20 cellular contexts compared by ENCODE assay signal in the genomic region with DNA sequence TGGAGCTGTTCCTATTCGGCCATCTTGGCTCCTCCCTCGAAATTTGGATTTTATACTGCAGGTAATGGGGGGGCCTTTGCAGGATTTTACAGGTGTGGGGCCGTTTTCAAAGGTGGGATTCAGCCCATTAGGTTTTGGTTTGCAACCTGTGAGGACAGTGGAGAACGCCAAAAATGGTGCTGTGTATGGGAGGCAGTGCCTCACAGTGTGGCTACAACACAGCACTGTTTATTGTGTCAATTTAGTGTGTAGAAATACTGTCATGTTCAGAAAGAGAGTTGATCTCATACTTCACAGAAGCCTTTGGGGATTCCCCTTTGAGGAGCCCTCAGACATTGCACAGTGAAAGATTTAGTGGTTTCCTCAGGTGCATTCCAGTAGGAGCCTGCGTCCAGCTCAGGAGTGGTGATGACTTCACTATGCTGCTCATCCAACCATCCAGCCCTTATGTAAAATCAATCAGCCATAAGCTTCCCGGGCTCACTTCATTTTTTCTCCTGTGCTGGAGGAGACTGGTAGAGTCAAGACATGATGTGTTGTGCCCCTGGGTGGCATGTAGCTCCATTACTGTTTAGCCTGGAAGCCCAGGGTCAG.
DNase-seq lines count a peak whose midpoint lies in the region; ATAC-seq and TF ChIP-seq lines count a peak whose summit lies in the region.
"Had no signal": no experiment of that assay in that cellular context is flagged by ENCODE, and none has a peak within 500 bp of the region (broad histone marks: within the 10 kb centered on the region; RNA-seq: fewer than 3 reads in every experiment).

No MANE protein-coding gene starts in this region.

- H3K79me2 ChIP-seq in mammary epithelial cell (ENCODE audit: insufficient read depth, low read length): no peaks in the 10 kb centered on the region

- no peak overlapping the region for H2AFZ ChIP-seq in mammary epithelial cell (ENCODE audit: low read depth, low read length)

- dilution Hi-C loops in mammary epithelial cell (cut with HindIII; ENCODE audit: low sequenced_read_pairs): no loop called here

- TF ChIP-seq CTCF in mammary epithelial cell (conservative IDR thresholded peaks at IDR 0.05 in 1 of 2, IDR thresholded peaks at IDR 0.05 in 1 of 2; ENCODE audit: extremely low read depth in 1 of 2, insufficient read depth in 1 of 2, low read depth in 1 of 2, low read length in 2 of 2) (no peak), MCF 10A (IDR thresholded peaks at IDR 0.05; ENCODE audit: unreplicated experiment) (no peak), type B pancreatic cell (conservative IDR thresholded peaks at IDR 0.05) (no peak), left ventricle myocardium inferior (IDR thresholded peaks at IDR 0.05; ENCODE audit: borderline replicate concordance) (no peak), heart left ventricle (IDR thresholded peaks at IDR 0.05) (no peak)

- no peaks in the 10 kb centered on the region for H3K36me3 Mint-ChIP-seq in MCF 10A (ENCODE audit: insufficient read depth, unreplicated experiment)
- no peaks in the 10 kb centered on the region for H3K36me3 Mint-ChIP-seq in activated T-helper 17 cell treated with anti-CD3 and anti-CD28 coated beads, Interleukin-2, amount 50 U/mL, for 72 hours (ENCODE audit: low read depth)
- peaks cover 7% of the 10 kb centered on the region for H3K36me3 Mint-ChIP-seq in type B pancreatic cell
- H3K36me3 Mint-ChIP-seq: memory B cell had no signal

- POLR2A ChIA-PET in MCF 10A (lab: Yijun Ruan, JAX): no interaction called here

- TF ChIP-seq POLR2A in heart left ventricle (IDR thresholded peaks at IDR 0.05): no peak

- peak; percentile 17 for DNase-seq in mammary epithelial cell
- DNase-seq in MCF 10A (ENCODE audit: unreplicated experiment): no peak
- no peak for DNase-seq in type B pancreatic cell (ENCODE audit: extremely low spot score, unreplicated experiment)
- DNase-seq in mesenteric fat pad (ENCODE audit: low spot score): no peak
- DNase-seq in left ventricle myocardium inferior: no peak
- DNase-seq in heart left ventricle: no peak
- DNase-seq: activated CD8-positive, alpha-beta T cell treated with anti-CD3 and anti-CD28 coated beads, Interleukin-2, amount 10 ng/mL, durations not matched to agents 7 days and 5 days; caudate nucleus; CD4-positive, alpha-beta T cell; IMR-90; MM.1S; NCI-H187; stimulated activated CD4-positive, alpha-beta T cell treated with anti-CD3 and anti-CD28 coated beads, Interleukin-15, amount 100 ng/mL, for 24 hours had no signal

- H3K4me1 ChIP-seq in mammary epithelial cell (ENCODE audit: insufficient read depth, low read length) (no peaks in the 10 kb centered on the region), left ventricle myocardium inferior (no peaks in the 10 kb centered on the region), heart left ventricle (no peaks in the 10 kb centered on the region)

- intact Hi-C loops in mammary epithelial cell (cut with micrococcal nuclease) (no loop called here), MCF 10A (cut with micrococcal nuclease) (no loop called here), left ventricle myocardium inferior (cut with micrococcal nuclease) (no loop called here), heart left ventricle (cut with DNase I) (no loop called here)

- no peaks in the 10 kb centered on the region for H3K27me3 ChIP-seq in mammary epithelial cell (ENCODE audit: insufficient read depth, low read length)
- peaks cover 30% of the 10 kb centered on the region for H3K27me3 ChIP-seq in left ventricle myocardium inferior (ENCODE audit: low read depth)
- peaks cover 0 to 19% (median 8%) of the 10 kb centered on the region in 9 donors for H3K27me3 ChIP-seq in heart left ventricle

- H3K4me1 Mint-ChIP-seq in MCF 10A (ENCODE audit: insufficient read depth, unreplicated experiment) (no peaks in the 10 kb centered on the region), type B pancreatic cell (ENCODE audit: unreplicated experiment) (no peaks in the 10 kb centered on the region)
- no peaks in the 10 kb centered on the region for H3K4me1 Mint-ChIP-seq in activated T-helper 17 cell treated with anti-CD3 and anti-CD28 coated beads, Interleukin-2, amount 50 U/mL, for 72 hours
- H3K4me1 Mint-ChIP-seq: memory B cell, nephron had no signal

- H3K36me3 ChIP-seq in mammary epithelial cell (ENCODE audit: insufficient read depth, low read length): no peaks in the 10 kb centered on the region
- no peaks in the 10 kb centered on the region for H3K36me3 ChIP-seq in left ventricle myocardium inferior
- H3K36me3 ChIP-seq in heart left ventricle: no peaks in the 10 kb centered on the region

- H3K9me3 Mint-ChIP-seq in MCF 10A (ENCODE audit: unreplicated experiment) (peaks cover 6% of the 10 kb centered on the region), type B pancreatic cell (peaks cover 6% of the 10 kb centered on the region)
- no peaks in the 10 kb centered on the region for H3K9me3 Mint-ChIP-seq in activated T-helper 17 cell treated with anti-CD3 and anti-CD28 coated beads, Interleukin-2, amount 50 U/mL, for 72 hours

- WGBS in mammary epithelial cell (ENCODE audit: low coverage, missing lambda C conversion rate): 54% methylated on average over 5 of the region's 6 CpGs
- 77 to 89% (median 81%) methylated on average over 5 to 6 of the region's 6 CpGs for WGBS in heart left ventricle, 4 donors

- H3K4me3 Mint-ChIP-seq in MCF 10A (ENCODE audit: unreplicated experiment) (no peak overlapping the region), type B pancreatic cell (peak overlapping the region; percentile 51)
- H3K4me3 Mint-ChIP-seq in activated T-helper 17 cell treated with anti-CD3 and anti-CD28 coated beads, Interleukin-2, amount 50 U/mL, for 72 hours: no peak overlapping the region
- H3K4me3 Mint-ChIP-seq: activated CD8-positive, alpha-beta T cell treated with anti-CD3 and anti-CD28 coated beads, Interleukin-2, amount 10 ng/mL, durations not matched to agents 7 days and 5 days; CD4-positive, alpha-beta T cell; memory B cell; stimulated activated naive CD8-positive, alpha-beta T cell treated with anti-CD3 and anti-CD28 coated beads, Interleukin-15, Interleukin-2, amounts not matched to agents 100 ng/mL and 50 ng/mL, for 24 hours had no signal

- H3K9ac ChIP-seq in mammary epithelial cell (ENCODE audit: insufficient read depth, low read length): no peak overlapping the region

- no TSS peak for BruUV-seq in mammary epithelial cell (replicated peaks; lab: Mats Ljungman, UMichigan)
- no TSS peak for BruUV-seq in MCF 10A (replicated peaks; lab: Mats Ljungman, UMichigan)

- H4K20me1 ChIP-seq in mammary epithelial cell (ENCODE audit: insufficient read depth, low read length): no peaks in the 10 kb centered on the region

- no peaks in the 10 kb centered on the region for H3K9me3 ChIP-seq in mammary epithelial cell (replicated peaks; ENCODE audit: insufficient read depth, low read length)
- H3K9me3 ChIP-seq in iPS-18c (ENCODE audit: control insufficient read depth, insufficient read depth, low read length): no peaks in the 10 kb centered on the region
- no peaks in the 10 kb centered on the region for H3K9me3 ChIP-seq in left ventricle myocardium inferior (replicated peaks)
- H3K9me3 ChIP-seq in heart left ventricle: peaks cover 0 to 7% (median 0%) of the 10 kb centered on the region in 12 donors

- H3K4me3 ChIP-seq in mammary epithelial cell (replicated peaks in 1 of 3; ENCODE audit: insufficient read depth in 1 of 3, low read depth in 2 of 3, low read length in 3 of 3) (no peak overlapping the region), iPS-18c (ENCODE audit: insufficient read depth, low read depth, low read length) (peak overlapping the region; percentile 28), left ventricle myocardium inferior (no peak overlapping the region), heart left ventricle (no peak overlapping the region)

- H3K27ac Mint-ChIP-seq in MCF 10A (ENCODE audit: low read depth, unreplicated experiment): no peak overlapping the region
- H3K27ac Mint-ChIP-seq in activated T-helper 17 cell treated with anti-CD3 and anti-CD28 coated beads, Interleukin-2, amount 50 U/mL, for 72 hours: no peak overlapping the region
- no peak overlapping the region for H3K27ac Mint-ChIP-seq in type B pancreatic cell
- H3K27ac Mint-ChIP-seq: activated CD8-positive, alpha-beta T cell treated with anti-CD3 and anti-CD28 coated beads, Interleukin-2, amount 10 ng/mL, durations not matched to agents 7 days and 5 days; CD4-positive, alpha-beta T cell; memory B cell; nephron; stimulated activated naive CD8-positive, alpha-beta T cell treated with anti-CD3 and anti-CD28 coated beads, Interleukin-15, Interleukin-2, amounts not matched to agents 100 ng/mL and 50 ng/mL, for 24 hours had no signal

- no peak overlapping the region for H3K4me2 ChIP-seq in mammary epithelial cell (ENCODE audit: insufficient read depth, low read depth, low read length)

- H3K27ac ChIP-seq in mammary epithelial cell (ENCODE audit: insufficient read depth, low read depth, low read length): no peak overlapping the region
- H3K27ac ChIP-seq in left ventricle myocardium inferior (replicated peaks): no peak overlapping the region
- no peak overlapping the region for H3K27ac ChIP-seq in heart left ventricle
- H3K27ac ChIP-seq: VCaP had no signal

- CTCF ChIA-PET in mammary epithelial cell (lab: Charles Lee; ENCODE audit: low non-redundant PET): no interaction called here
- CTCF ChIA-PET in MCF 10A (lab: Yijun Ruan, JAX): interaction anchor here (0.6 to 1.2 kb wide), 2 partner anchors 98 to 405 kb away, joined by 3 to 5 read pairs; no protein-coding TSS in a partner anchor

- in situ Hi-C loops in mammary epithelial cell (cut with MboI; ENCODE audit: low sequenced_read_pairs in 2 of 2): no loop called here

- peak; percentile 35 for ATAC-seq in activated T-helper 17 cell treated with anti-CD3 and anti-CD28 coated beads, Interleukin-2, amount 50 U/mL, for 72 hours (replicated peaks)
- ATAC-seq in heart left ventricle: no peak
- ATAC-seq: activated CD8-positive, alpha-beta T cell treated with anti-CD3 and anti-CD28 coated beads, Interleukin-2, amount 10 ng/mL, durations not matched to agents 7 days and 5 days; Right ventricle myocardium inferior had no signal

- H3K27me3 Mint-ChIP-seq in MCF 10A (ENCODE audit: insufficient read depth, unreplicated experiment) (peaks cover 12% of the 10 kb centered on the region), type B pancreatic cell (peaks cover 35% of the 10 kb centered on the region)
- peaks cover 26% of the 10 kb centered on the region for H3K27me3 Mint-ChIP-seq in activated T-helper 17 cell treated with anti-CD3 and anti-CD28 coated beads, Interleukin-2, amount 50 U/mL, for 72 hours
